ENCODE assay signal across 4 cellular contexts in genomic region chr11:49196002-49196401, GRCh38. TPM values are rescaled to one million over a fixed set of nuclear protein-coding genes. Genes with fewer than 3 reads are reported as not detected.
"Had no signal": no experiment of that assay in that cellular context is flagged by ENCODE, and none has a peak within 500 bp of the region (broad histone marks: within the 10 kb centered on the region; RNA-seq: fewer than 3 reads in every experiment).

No MANE protein-coding gene starts in this region.

RNA-seq across cellular contexts. Expression of gene FOLH1, which starts 12.4 kb away (rescaled TPM):
- total RNA-seq: HT-29, LHCN-M2, M059J, SJSA1 had no signal
